Comparison of ENCODE assay signal across 1 cellular context in genomic region chr4:109872065-109872464, GRCh38.
TF ChIP-seq lines count a peak whose summit lies in the region.

No MANE protein-coding gene starts in this region.

TF ChIP-seq in K562, 482 proteins besides CTCF, POLR2A, EP300 and RAD21:
- TF ChIP-seq THRB (CRISPR knock-in tag; conservative IDR thresholded peaks at IDR 0.05) (no peak), L3MBTL2 (IDR thresholded peaks at IDR 0.05) (peak; percentile 29; the same call in 1 of the 2 replicates), VEZF1 (CRISPR knock-in tag; IDR thresholded peaks at IDR 0.05) (0 out of 2 replicates have a peak, but pooled peaks have one; percentile 13), ELK3 (CRISPR knock-in tag; IDR thresholded peaks at IDR 0.05) (no peak), NR2C1 (IDR thresholded peaks at IDR 0.05) (no peak), NR2C1 (tag; IDR thresholded peaks at IDR 0.05) (peak; percentile 38; the same call in 1 of the 2 replicates), BACH1 (tag; IDR thresholded peaks at IDR 0.05) (0 out of 2 replicates have a peak, but pooled peaks have one; percentile 33), SRSF9 (IDR thresholded peaks at IDR 0.05; ENCODE audit: borderline replicate concordance, low read depth, low read length) (no peak), ZNF212 (CRISPR knock-in tag; IDR thresholded peaks at IDR 0.05) (no peak), TCFL5 (CRISPR knock-in tag; conservative IDR thresholded peaks at IDR 0.05) (no peak), HBP1 (CRISPR knock-in tag; IDR thresholded peaks at IDR 0.05) (0 out of 2 replicates have a peak, but pooled peaks have one; percentile 36), GATAD2B (IDR thresholded peaks at IDR 0.05; ENCODE audit: borderline replicate concordance) (no peak), GABPA (tag; conservative IDR thresholded peaks at IDR 0.05; ENCODE audit: low read depth) (peak; percentile 46; the same call in 1 of the 2 replicates), MLX (CRISPR knock-in tag; conservative IDR thresholded peaks at IDR 0.05) (no peak), IRF2 (CRISPR knock-in tag; IDR thresholded peaks at IDR 0.05) (no peak), DPF2 (IDR thresholded peaks at IDR 0.05) (no peak), KLF6 (CRISPR knock-in tag; IDR thresholded peaks at IDR 0.05; ENCODE audit: borderline replicate concordance) (peak; percentile 43; the same call in 1 of the 2 replicates), ZNF449 (CRISPR knock-in tag; IDR thresholded peaks at IDR 0.05) (no peak), POLR2B (IDR thresholded peaks at IDR 0.05; ENCODE audit: low read depth, partially characterized antibody) (no peak)
